ENCODE assay signal across 8 cellular contexts in the genomic region with DNA sequence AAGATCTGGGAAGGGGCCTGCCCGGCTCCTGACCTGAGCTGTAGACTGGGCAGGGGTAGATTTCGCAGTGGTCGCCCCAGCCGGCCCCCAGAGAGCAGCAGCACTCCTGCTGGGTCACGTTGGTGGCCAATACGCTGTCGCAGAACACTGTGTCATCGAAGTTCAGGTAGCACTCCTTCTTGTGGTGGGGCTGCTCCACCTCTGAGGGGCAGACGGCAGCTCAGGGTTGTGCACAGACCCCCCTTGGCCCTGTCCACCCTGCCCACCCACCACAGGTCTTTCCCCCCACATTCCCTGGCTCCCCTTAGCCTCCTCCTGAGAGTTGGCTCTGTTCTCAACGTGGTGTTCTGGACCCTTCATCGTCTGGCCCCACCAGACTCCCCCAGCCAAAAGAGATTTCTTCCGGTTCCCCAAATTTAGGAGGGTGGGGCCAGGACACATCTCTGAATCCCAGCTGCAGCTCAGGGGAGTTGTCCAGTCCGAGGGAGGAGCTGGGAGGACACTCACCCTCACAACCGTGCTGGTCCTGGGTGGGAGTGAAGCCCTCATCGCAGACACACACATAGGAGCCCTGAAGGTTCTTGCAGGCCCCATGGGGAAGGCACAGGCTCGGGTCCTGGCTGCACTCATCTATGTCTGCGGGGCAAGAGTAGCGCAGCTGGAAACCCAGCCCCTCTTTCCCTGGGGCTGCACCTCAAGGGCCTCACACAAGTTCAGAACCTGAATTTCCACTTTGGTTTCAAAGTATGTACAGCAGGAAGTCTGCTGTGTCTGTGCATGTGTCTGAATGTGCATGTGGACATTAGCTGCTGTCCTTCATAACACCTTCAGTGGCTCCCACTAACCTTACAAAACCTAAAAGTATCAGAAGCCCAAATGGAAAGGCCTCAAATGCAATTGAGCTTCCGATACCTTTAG. TPM values are rescaled to one million over a fixed set of nuclear protein-coding genes. Genes with fewer than 3 reads are reported as not detected.
DNase-seq lines count a peak whose midpoint lies in the region; ATAC-seq and TF ChIP-seq lines count a peak whose summit lies in the region.

No MANE protein-coding gene starts in this region.

- H3K36me3 ChIP-seq in right atrium auricular region (peaks cover 21% of the 10 kb centered on the region), body of pancreas (replicated peaks in 1 of 2; ENCODE audit: insufficient read depth in 1 of 2, low read depth in 2 of 2) (peaks cover 0 to 2% of the 10 kb centered on the region in 2 donors), mesenchymal stem cell (ENCODE audit: control insufficient read depth in 1 of 2, insufficient read depth in 2 of 2, low read depth in 1 of 2, low read length in 2 of 2) (peaks cover 63 to 71% of the 10 kb centered on the region in 2 experiments), uterus (no peaks in the 10 kb centered on the region)

- H3K27ac ChIP-seq in right atrium auricular region (peak overlapping the region; percentile 87 to 90), body of pancreas (peak overlapping the region; percentile 72 to 94 (median 88)), mesenchymal stem cell (ENCODE audit: low read length, poor library complexity, severe bottlenecking) (peak overlapping the region; percentile 55), uterus (peak overlapping the region; percentile 90 to 93)

- H3K4me3 ChIP-seq in right atrium auricular region (peak overlapping the region; percentile 35 to 51), body of pancreas (no peak overlapping the region), mesenchymal stem cell (ENCODE audit: insufficient read depth in 1 of 2, low read depth in 1 of 2, low read length in 2 of 2) (peak overlapping the region; percentile 16 to 81), uterus (peak overlapping the region; percentile 37 to 48)

- H3K9me3 ChIP-seq in right atrium auricular region = no peaks in the 10 kb centered on the region
- no peaks in the 10 kb centered on the region for H3K9me3 ChIP-seq in body of pancreas
- H3K9me3 ChIP-seq in mesenchymal stem cell (ENCODE audit: control insufficient read depth, low read length) = no peaks in the 10 kb centered on the region
- no peaks in the 10 kb centered on the region for H3K9me3 ChIP-seq in uterus

- peak overlapping the region; percentile 37 to 67 for H3K18ac ChIP-seq in mesenchymal stem cell (ENCODE audit: low read depth in 1 of 2, low read length in 2 of 2)

- H3K27me3 ChIP-seq in right atrium auricular region (no peaks in the 10 kb centered on the region), body of pancreas (no peaks in the 10 kb centered on the region), mesenchymal stem cell (ENCODE audit: control insufficient read depth in 1 of 2, insufficient read depth in 1 of 2, low read length in 2 of 2) (no peaks in the 10 kb centered on the region), uterus (no peaks in the 10 kb centered on the region)

- peak overlapping the region; percentile 60 for H3K4me2 ChIP-seq in mesenchymal stem cell (ENCODE audit: low read length, poor library complexity, severe bottlenecking)

- intact Hi-C loops in Right ventricle myocardium inferior (cut with DNase I) = loop anchor here (1.0 to 2.0 kb wide), 3 partner anchors 29 to 73 kb away; partner anchors contain the start of genes MAP3K11, PCNX3 and ZNRD2
- intact Hi-C loops in body of pancreas (cut with DNase I) = no loop called here
- intact Hi-C loops in uterus (cut with DNase I; ENCODE audit: low total_unique reads) = no loop called here

- peak overlapping the region; percentile 40 for H2BK12ac ChIP-seq in mesenchymal stem cell (ENCODE audit: low read length in 2 of 2)

- peak overlapping the region; percentile 87 for H4K91ac ChIP-seq in mesenchymal stem cell (ENCODE audit: low read length)

- no peak overlapping the region for H2AK5ac ChIP-seq in mesenchymal stem cell (ENCODE audit: low read length, severe bottlenecking)

- H3K4me1 ChIP-seq in right atrium auricular region (peaks cover 0 to 23% of the 10 kb centered on the region in 2 donors), body of pancreas (peaks cover 32% of the 10 kb centered on the region), mesenchymal stem cell (ENCODE audit: control insufficient read depth, insufficient read depth, low read depth, low read length) (peaks cover 33% of the 10 kb centered on the region), uterus (peaks cover 10 to 12% of the 10 kb centered on the region in 2 donors)

- peak overlapping the region; percentile 33 for H2BK15ac ChIP-seq in mesenchymal stem cell (ENCODE audit: low read depth, poor library complexity, severe bottlenecking)

- TF ChIP-seq CTCF in right atrium auricular region (IDR thresholded peaks at IDR 0.05) (no peak), body of pancreas (IDR thresholded peaks at IDR 0.05) (no peak), uterus (IDR thresholded peaks at IDR 0.05) (no peak), GM10266 (IDR thresholded peaks at IDR 0.05; ENCODE audit: control insufficient read depth, insufficient read depth, low read depth, missing control alignments) (no peak)

- no peak overlapping the region for H3K23ac ChIP-seq in mesenchymal stem cell (ENCODE audit: low read length in 2 of 2)

- no peak for TF ChIP-seq POLR2A in body of pancreas (IDR thresholded peaks at IDR 0.05)
- TF ChIP-seq POLR2A in uterus (IDR thresholded peaks at IDR 0.05) = no peak

- H3K14ac ChIP-seq in mesenchymal stem cell (ENCODE audit: low read length in 2 of 2) = peak overlapping the region in 1 of 2 experiments; percentile 19

- H2AFZ ChIP-seq in mesenchymal stem cell (ENCODE audit: low read depth, low read length) = peak overlapping the region; percentile 3

- H4K8ac ChIP-seq in mesenchymal stem cell (ENCODE audit: low read length) = peak overlapping the region; percentile 92

- peaks cover 3% of the 10 kb centered on the region for H3K79me1 ChIP-seq in mesenchymal stem cell (replicated peaks; ENCODE audit: low read length, poor library complexity, severe bottlenecking)

- H3K9ac ChIP-seq in mesenchymal stem cell (ENCODE audit: low read length) = peak overlapping the region; percentile 86

- peak overlapping the region; percentile 50 for H2BK120ac ChIP-seq in mesenchymal stem cell (ENCODE audit: low read depth, low read length)

- no peak for ATAC-seq in Right ventricle myocardium inferior
- no peak for ATAC-seq in body of pancreas
- ATAC-seq in GM21423 (IDR thresholded peaks at IDR 0.05; ENCODE audit: unreplicated experiment) = no peak
- no peak for ATAC-seq in HG03175 (IDR thresholded peaks at IDR 0.05; ENCODE audit: unreplicated experiment)

- H3K4ac ChIP-seq in mesenchymal stem cell (ENCODE audit: low read depth in 1 of 2, low read length in 2 of 2) = peak overlapping the region; percentile 34 to 85

- DNase-seq in right atrium auricular region (ENCODE audit: low spot score) = no peak
- no peak for DNase-seq in Right ventricle myocardium inferior (ENCODE audit: missing footprints)
- DNase-seq in body of pancreas = no peak
- no peak for DNase-seq in mesenchymal stem cell
- no peak for DNase-seq in uterus
- DNase-seq in GM10266 (ENCODE audit: extremely low spot score) = no peak

- no peak overlapping the region for H2BK5ac ChIP-seq in mesenchymal stem cell (ENCODE audit: low read depth, low read length, poor library complexity, severe bottlenecking)

- 52 to 89% methylated on average over 3 to 18 of the region's 19 CpGs for WGBS in body of pancreas, 2 donors
- WGBS in mesenchymal stem cell = 60% methylated on average over 19 of the region's 19 CpGs

RNA-seq across cellular contexts. Expression of gene SCYL1, which starts 16.5 kb away (rescaled TPM):
- total RNA-seq in right atrium auricular region (10 to 100 TPM; 71.8 to 89.7 TPM), Right ventricle myocardium inferior (55.6 TPM), body of pancreas (10 to 100 TPM; 55.0 to 62.3 TPM), uterus (100 to 1,000 TPM in 1 of 4 donors, 10 to 100 TPM in 3; 28.8 to 101 (median 70.1) TPM)
- polyA plus RNA-seq in mesenchymal stem cell (2013, experiment 1 of 2) = 114 TPM
- 115 TPM for polyA plus RNA-seq in mesenchymal stem cell (2013, experiment 2 of 2)

RNA-seq across cellular contexts. Expression of gene LTBP3, which starts 16.8 kb away (rescaled TPM):
- total RNA-seq in right atrium auricular region (100 to 1,000 TPM; 114 to 161 TPM), Right ventricle myocardium inferior (72.3 TPM), body of pancreas (100 to 1,000 TPM; 131 to 330 TPM), uterus (100 to 1,000 TPM; 131 to 240 (median 217) TPM)
- polyA plus RNA-seq in mesenchymal stem cell (2013, experiment 1 of 2) = 52.8 TPM
- 46.9 TPM for polyA plus RNA-seq in mesenchymal stem cell (2013, experiment 2 of 2)

RNA-seq across cellular contexts. Expression of gene ZNRD2, which starts 28.9 kb away (rescaled TPM):
- total RNA-seq in right atrium auricular region = 10 to 100 TPM; 36.1 to 50.6 TPM
- 23.3 TPM for total RNA-seq in Right ventricle myocardium inferior
- total RNA-seq in body of pancreas = 10 to 100 TPM; 39.2 to 66.9 TPM
- polyA plus RNA-seq in mesenchymal stem cell (2013, experiment 1 of 2) = 64.9 TPM
- 59.8 TPM for polyA plus RNA-seq in mesenchymal stem cell (2013, experiment 2 of 2)
- total RNA-seq in uterus = 10 to 100 TPM; 12.3 to 42.6 (median 31.6) TPM

RNA-seq across cellular contexts. Expression of gene FAM89B, which starts 31.0 kb away (rescaled TPM):
- total RNA-seq in right atrium auricular region (10 to 100 TPM; 25.7 to 51.0 TPM), Right ventricle myocardium inferior (45.1 TPM), body of pancreas (100 to 1,000 TPM in 1 of 2 donors, 10 to 100 TPM in 1; 44.8 to 116 TPM), uterus (10 to 100 TPM; 13.9 to 83.0 (median 40.8) TPM)
- 50.0 TPM for polyA plus RNA-seq in mesenchymal stem cell (2013, experiment 1 of 2)
- 53.5 TPM for polyA plus RNA-seq in mesenchymal stem cell (2013, experiment 2 of 2)

RNA-seq across cellular contexts. Expression of gene EHBP1L1, which starts 34.5 kb away (rescaled TPM):
- total RNA-seq in right atrium auricular region = 10 to 100 TPM; 20.5 to 85.3 TPM
- 61.0 TPM for total RNA-seq in Right ventricle myocardium inferior
- 10 to 100 TPM; 35.0 to 76.1 TPM for total RNA-seq in body of pancreas
- polyA plus RNA-seq in mesenchymal stem cell (2013, experiment 1 of 2) = 22.5 TPM
- polyA plus RNA-seq in mesenchymal stem cell (2013, experiment 2 of 2) = 22.6 TPM
- total RNA-seq in uterus = 100 to 1,000 TPM in 1 of 4 donors, 10 to 100 TPM in 3; 44.2 to 159 (median 69.5) TPM

Comparison
In these comparisons a context has a peak if more than half of its experiments do, and no peak if none do; other contexts are left out.
1. H3K4me3 ChIP-seq: peak in right atrium auricular region (2 of 2), mesenchymal stem cell (2 of 2) and uterus (2 of 2); none in body of pancreas (0 of 2).
2. Peak in every context shown above with its lines, with median percentiles within 50 percentile points of each other: H3K27ac ChIP-seq.